Comparison of ENCODE assay signal across 21 cellular contexts in the genomic region with DNA sequence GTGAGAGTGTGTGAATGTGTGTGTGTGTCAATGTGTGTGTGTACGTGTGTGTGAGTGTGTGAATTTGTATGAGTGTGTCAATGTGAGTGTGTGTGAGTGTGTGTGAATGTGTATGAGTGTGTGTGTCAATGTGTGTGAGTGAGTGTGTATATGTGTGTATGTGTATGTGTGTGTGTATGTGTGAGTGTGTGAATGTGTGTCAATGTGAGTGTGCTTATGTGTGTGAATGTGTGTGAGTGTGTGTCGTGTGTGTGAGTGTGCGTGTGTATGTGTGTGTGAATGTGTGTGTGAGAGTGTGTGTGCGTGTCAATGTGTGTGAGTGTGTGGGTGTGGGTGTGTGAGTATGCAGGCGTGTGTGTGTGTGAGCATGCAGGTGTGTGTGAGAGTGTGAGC.
DNase-seq lines count a peak whose midpoint lies in the region; ATAC-seq, FAIRE-seq and TF ChIP-seq lines count a peak whose summit lies in the region.
"Had no signal": no experiment of that assay in that cellular context is flagged by ENCODE, and none has a peak within 500 bp of the region (broad histone marks: within the 10 kb centered on the region; RNA-seq: fewer than 3 reads in every experiment).

No MANE protein-coding gene starts in this region.

- CTCF ChIA-PET in GM12878 (lab: Yijun Ruan, JAX): no interaction called here

- DNase-seq in GM18507 (ENCODE audit: extremely low spot score, insufficient read length, low read depth) (no peak), GM12878 (ENCODE audit: low read depth, low spot score) (no peak), esophagus muscularis mucosa (ENCODE audit: extremely low spot score) (peak; percentile 39), type B pancreatic cell (ENCODE audit: extremely low spot score, unreplicated experiment) (peak; percentile 34), endothelial cell (ENCODE audit: low spot score) (no peak), occipital lobe (lab: John Stamatoyannopoulos, UW) (no peak)
- DNase-seq: Caco-2; CD4-positive, alpha-beta T cell; GF-D8; KBM-7; MV-4-11; NCI-H187; NCI-H2107; NCI-H510A; NCI-H748 treated with DMSO at 0.1 percent for 48 hours; NK-92 treated with Interleukin-12 subunit alpha and Interleukin-12 subunit beta, amount 100 ng/mL, for 24 hours; Right ventricle myocardium superior had no signal

- BruUV-seq in GM12878 (replicated peaks; lab: Mats Ljungman, UMichigan): no TSS peak

- H4K20me1 ChIP-seq in GM12878 (ENCODE audit: control insufficient read depth, insufficient read depth): no peaks in the 10 kb centered on the region

- no peaks in the 10 kb centered on the region for H3K9me3 Mint-ChIP-seq in type B pancreatic cell
- no peaks in the 10 kb centered on the region for H3K9me3 Mint-ChIP-seq in endothelial cell (ENCODE audit: unreplicated experiment)
- H3K9me3 Mint-ChIP-seq: CD4-positive, alpha-beta T cell had no signal

- RAD21 ChIA-PET in GM12878 (lab: Charles Lee; ENCODE audit: unreplicated experiment): interaction anchor here (1.0 kb wide), 1 partner anchor 298 kb away, joined by 3 read pairs; no protein-coding TSS in a partner anchor

- H3K36me3 Mint-ChIP-seq in type B pancreatic cell (no peaks in the 10 kb centered on the region), endothelial cell (ENCODE audit: low read depth, unreplicated experiment) (no peaks in the 10 kb centered on the region)

- peak; percentile 36 for FAIRE-seq in GM18507 (lab: Jason Lieb, UNC)
- FAIRE-seq in GM12878 (lab: Jason Lieb, UNC): peak; percentile 61
- FAIRE-seq: A549, H54, RCC 7860 had no signal

- H3K4me3 ChIP-seq in GM12878 (no peak overlapping the region), esophagus muscularis mucosa (no peak overlapping the region)
- H3K4me3 ChIP-seq: A549 had no signal

- peaks cover 6% of the 10 kb centered on the region for H3K4me1 Mint-ChIP-seq in type B pancreatic cell (ENCODE audit: unreplicated experiment)
- H3K4me1 Mint-ChIP-seq in endothelial cell (ENCODE audit: unreplicated experiment): peaks cover 5% of the 10 kb centered on the region

- TF ChIP-seq EP300 in GM12878 (IDR thresholded peaks at IDR 0.05; ENCODE audit: borderline replicate concordance in 1 of 2, control insufficient read depth in 1 of 2, low read depth in 2 of 2, low read length in 2 of 2) (no peak), esophagus muscularis mucosa (IDR thresholded peaks at IDR 0.05) (no peak)

- POLR2A ChIA-PET in GM12878 (lab: Charles Lee): no interaction called here

- TF ChIP-seq CTCF in GM12878 (IDR thresholded peaks at IDR 0.05 in 2 of 3, conservative IDR thresholded peaks at IDR 0.05 in 1 of 3; ENCODE audit: control insufficient read depth in 2 of 3, extremely low read depth in 1 of 3, insufficient read depth in 1 of 3, low read depth in 3 of 3, low read length in 3 of 3) (no peak), esophagus muscularis mucosa (IDR thresholded peaks at IDR 0.05) (no peak), type B pancreatic cell (conservative IDR thresholded peaks at IDR 0.05) (no peak), endothelial cell (IDR thresholded peaks at IDR 0.05; ENCODE audit: unreplicated experiment) (no peak)

- H3K4me1 ChIP-seq in GM12878 (ENCODE audit: control insufficient read depth, insufficient read depth, low read length) (peaks cover 3% of the 10 kb centered on the region), esophagus muscularis mucosa (no peaks in the 10 kb centered on the region)
- H3K4me1 ChIP-seq: A549, Caco-2 had no signal

- no peaks in the 10 kb centered on the region for H3K36me3 ChIP-seq in GM12878 (ENCODE audit: control insufficient read depth in 2 of 2, insufficient read depth in 2 of 2, low read length in 1 of 2)
- H3K36me3 ChIP-seq in esophagus muscularis mucosa: no peaks in the 10 kb centered on the region

- H3K9me3 ChIP-seq in GM12878 (replicated peaks; ENCODE audit: control insufficient read depth, insufficient read depth, low read length) (no peaks in the 10 kb centered on the region), esophagus muscularis mucosa (no peaks in the 10 kb centered on the region)
- H3K9me3 ChIP-seq: A549, Caco-2 had no signal

- TF ChIP-seq RAD21 in GM12878 (IDR thresholded peaks at IDR 0.05; ENCODE audit: insufficient read depth, low read depth, low read length): no peak

- H3K79me2 ChIP-seq in GM12878 (ENCODE audit: control insufficient read depth, insufficient read depth, low read length): no peaks in the 10 kb centered on the region

- H3K27ac ChIP-seq in GM12878 (ENCODE audit: control insufficient read depth, insufficient read depth) (no peak overlapping the region), esophagus muscularis mucosa (replicated peaks in 1 of 4) (no peak overlapping the region)
- H3K27ac ChIP-seq: A549 had no signal

- H3K4me2 ChIP-seq in GM12878 (ENCODE audit: control insufficient read depth, insufficient read depth): no peak overlapping the region
- H3K4me2 ChIP-seq: A549 had no signal

- no peaks in the 10 kb centered on the region; a peak in 1 of 4 replicates for H3K27me3 ChIP-seq in GM12878 (replicated peaks in 1 of 2; ENCODE audit: control insufficient read depth in 2 of 2, insufficient read depth in 2 of 2, low read length in 1 of 2)
- H3K27me3 ChIP-seq in esophagus muscularis mucosa: peaks cover 0 to 22% (median 0%) of the 10 kb centered on the region in 4 donors

- H3K27ac Mint-ChIP-seq in type B pancreatic cell (no peak overlapping the region), endothelial cell (ENCODE audit: unreplicated experiment) (no peak overlapping the region)
- H3K27ac Mint-ChIP-seq: CD4-positive, alpha-beta T cell had no signal

- H2AFZ ChIP-seq in GM12878 (ENCODE audit: control insufficient read depth, low read depth, low read length): no peak overlapping the region

- intact Hi-C loops in GM12878 (cut with micrococcal nuclease; ENCODE audit: unreplicated experiment): no loop called here
- intact Hi-C loops in esophagus muscularis mucosa (cut with DNase I): no loop called here

- H3K4me3 Mint-ChIP-seq in type B pancreatic cell (no peak overlapping the region), endothelial cell (ENCODE audit: unreplicated experiment) (no peak overlapping the region)
- H3K4me3 Mint-ChIP-seq: CD4-positive, alpha-beta T cell had no signal

- in situ Hi-C loops in GM12878 (cut with MboI): no loop called here

- SMC1A ChIA-PET in GM12878 (lab: Charles Lee; ENCODE audit: uncharacterized antibody, unreplicated experiment): no interaction called here

- H3K9ac ChIP-seq in GM12878 (ENCODE audit: control insufficient read depth, insufficient read depth, low read length): no peak overlapping the region

- no peak for ATAC-seq in GM12878
- ATAC-seq in HG03442 (IDR thresholded peaks at IDR 0.05; ENCODE audit: unreplicated experiment): no peak
- ATAC-seq: A549 had no signal

- TF ChIP-seq POLR2A in GM12878 (IDR thresholded peaks at IDR 0.05; ENCODE audit: low read depth, low read length) (no peak), esophagus muscularis mucosa (IDR thresholded peaks at IDR 0.05; ENCODE audit: low read depth) (no peak)

- peaks cover 5% of the 10 kb centered on the region for H3K27me3 Mint-ChIP-seq in type B pancreatic cell
- H3K27me3 Mint-ChIP-seq in endothelial cell (ENCODE audit: unreplicated experiment): peaks cover 6% of the 10 kb centered on the region

- WGBS in GM12878 (ENCODE audit: insufficient coverage, insufficient replicate concordance, low lambda C conversion rate, missing lambda C conversion rate): 35% methylated on average over 5 of the region's 5 CpGs
- WGBS in esophagus muscularis mucosa: 92% methylated on average over 5 of the region's 5 CpGs

TF ChIP-seq in GM12878, 131 proteins besides CTCF, POLR2A, EP300 and RAD21 (continues in another document):
- 0 out of 2 replicates have a peak, but pooled peaks have one; percentile 1 for TF ChIP-seq TCF3 (IDR thresholded peaks at IDR 0.05; ENCODE audit: borderline replicate concordance, insufficient read depth, low read depth, low read length)
- no peak for TF ChIP-seq ZNF592 (IDR thresholded peaks at IDR 0.05)
- peak; percentile 96 for TF ChIP-seq BCL3 (IDR thresholded peaks at IDR 0.05; ENCODE audit: borderline replicate concordance, insufficient read depth, low read depth, low read length, poor library complexity, severe bottlenecking)
- TF ChIP-seq NFIC (IDR thresholded peaks at IDR 0.05; ENCODE audit: low read depth, low read length): peak; percentile 52; the same call in 1 of the 2 replicates

Comparison
In these comparisons a context has a peak if more than half of its experiments do, and no peak if none do; other contexts are left out.
1. DNase-seq: peak in esophagus muscularis mucosa (single experiment) and type B pancreatic cell (single experiment); none in GM18507 (single experiment), GM12878 (single experiment), endothelial cell (single experiment) and occipital lobe (single experiment).